Comparison of ENCODE assay signal across 25 cellular contexts in genomic region chr1:221515496-221515895, GRCh38.
"Had no signal": no experiment of that assay in that cellular context is flagged by ENCODE, and none has a peak within 500 bp of the region (broad histone marks: within the 10 kb centered on the region; RNA-seq: fewer than 3 reads in every experiment).

No MANE protein-coding gene starts in this region.

- H3K4me3 ChIP-seq: stomach, suprapubic skin, thoracic aorta, thyroid gland, tibial artery, tibial nerve, transverse colon, upper lobe of left lung, upper lobe of right lung, uterus, vagina had no signal

- H3K9me3 ChIP-seq: stomach, suprapubic skin, thoracic aorta, thyroid gland, tibial artery, tibial nerve, transverse colon, upper lobe of left lung, upper lobe of right lung, uterus, vagina had no signal

- ATAC-seq: stimulated activated effector memory CD8-positive, alpha-beta T cell treated with anti-CD3 and anti-CD28 coated beads, Interleukin-12 subunit alpha, Interleukin-12 subunit beta, amount 100 ng/mL, for 72 hours; stimulated activated memory B cell treated with anti-CD40 and anti-IgM and Interleukin-4, amounts not matched to agents 10 μg/mL and 1 μg/mL and 100 μg/mL, for 72 hours; stimulated activated naive B cell treated with anti-CD40 and anti-IgM and Interleukin-4, amounts not matched to agents 10 μg/mL and 1 μg/mL and 100 μg/mL, for 72 hours; stimulated activated naive CD8-positive, alpha-beta T cell treated with anti-CD3 and anti-CD28 coated beads, Interleukin-15, amount 100 ng/mL, for 72 hours; stimulated activated naive CD8-positive, alpha-beta T cell treated with anti-CD3 and anti-CD28 coated beads, Interleukin-15, Interleukin-2, amounts not matched to agents 100 U/mL and 50 U/mL, for 24 hours; upper lobe of right lung had no signal

- DNase-seq: stimulated activated CD4-positive, alpha-beta T cell treated with anti-CD3 and anti-CD28 coated beads, Interleukin-2, amount 100 ng/mL, for 48 hours; stimulated activated CD4-positive, alpha-beta T cell treated with anti-CD3 and anti-CD28 coated beads, Interleukin-4, amount 100 ng/mL, for 1 hour; stimulated activated CD4-positive, alpha-beta T cell treated with anti-CD3 and anti-CD28 coated beads, Interleukin-4, amount 100 ng/mL, for 24 hours; stimulated activated CD4-positive, alpha-beta T cell treated with anti-CD3 and anti-CD28 coated beads, Interleukin-4, amount 100 ng/mL, for 4 hours; stimulated activated CD8-positive, alpha-beta memory T cell treated with anti-CD3 and anti-CD28 coated beads, Interleukin-4, amount 100 ng/mL, for 48 hours; stimulated activated naive B cell treated with anti-CD40 and anti-IgM and Interleukin-4, amounts not matched to agents 10 μg/mL and 1 μg/mL and 100 μg/mL, for 72 hours; stimulated activated naive CD4-positive, alpha-beta T cell; stimulated activated naive CD4-positive, alpha-beta T cell treated with Interleukin-2 at 50 U/mL for 16 hours; stimulated activated naive CD8-positive, alpha-beta T cell treated with anti-CD3 and anti-CD28 coated beads, Interleukin-15, amount 100 ng/mL, for 72 hours; stimulated activated naive CD8-positive, alpha-beta T cell treated with anti-CD3 and anti-CD28 coated beads, Interleukin-15, Interleukin-2, amounts not matched to agents 100 U/mL and 50 U/mL, for 24 hours; stomach; substantia nigra; thyroid gland; tibial artery; transverse colon; trophoblast cell; upper lobe of left lung; upper lobe of right lung; uterus had no signal

- H3K27ac ChIP-seq: stomach, suprapubic skin, thoracic aorta, thyroid gland, tibial artery, tibial nerve, transverse colon, upper lobe of left lung, upper lobe of right lung, uterus, vagina had no signal

- H3K4me1 ChIP-seq: stomach, suprapubic skin, thyroid gland, tibial nerve, transverse colon, upper lobe of left lung, upper lobe of right lung, uterus, vagina had no signal

- H3K36me3 ChIP-seq: stomach, suprapubic skin, thoracic aorta, thyroid gland, tibial artery, tibial nerve, transverse colon, upper lobe of left lung, upper lobe of right lung, uterus, vagina had no signal

- H3K27me3 ChIP-seq: stomach, suprapubic skin, thyroid gland, tibial artery, tibial nerve, transverse colon, upper lobe of left lung, upper lobe of right lung, uterus, vagina had no signal
